ENCODE assay signal across 16 cellular contexts in genomic region chr20:48294942-48295341, GRCh38.
DNase-seq lines count a peak whose midpoint lies in the region; ATAC-seq, FAIRE-seq and TF ChIP-seq lines count a peak whose summit lies in the region.
"Had no signal": no experiment of that assay in that cellular context is flagged by ENCODE, and none has a peak within 500 bp of the region (broad histone marks: within the 10 kb centered on the region; RNA-seq: fewer than 3 reads in every experiment).

No MANE protein-coding gene starts in this region.

- TF ChIP-seq POLR2A in thyroid gland (IDR thresholded peaks at IDR 0.05), result no peak

- H3K4me2 ChIP-seq in astrocyte (ENCODE audit: low read length), result peak overlapping the region; percentile 63
- no peak overlapping the region for H3K4me2 ChIP-seq in mesendoderm (ENCODE audit: low read length)

- no peak overlapping the region for H3K4ac ChIP-seq in mesendoderm (ENCODE audit: low read depth, low read length)

- H3K23ac ChIP-seq in mesendoderm (ENCODE audit: low read length), result no peak overlapping the region

- H2BK15ac ChIP-seq in mesendoderm (replicated peaks; ENCODE audit: low read depth), result no peak overlapping the region

- H3K9me3 Mint-ChIP-seq in astrocyte (ENCODE audit: unreplicated experiment), result peaks cover 3% of the 10 kb centered on the region
- H3K9me3 Mint-ChIP-seq in T-helper 2 cell treated with Interferon-gamma antibody and Interleukin-4, amounts not matched to agents 5 μg/mL and 100 μg/mL, for 36 hours, result no peaks in the 10 kb centered on the region
- H3K9me3 Mint-ChIP-seq: activated CD4-positive, alpha-beta memory T cell treated with anti-CD3 and anti-CD28 coated beads, Interleukin-2, amount 10 ng/mL, durations not matched to agents 7 days and 5 days; activated T-helper 17 cell treated with anti-CD3 and anti-CD28 coated beads, Interleukin-2, amount 50 U/mL, for 72 hours; CD4-positive, alpha-beta T cell; effector memory CD8-positive, alpha-beta T cell had no signal

- no peak overlapping the region for H2AFZ ChIP-seq in astrocyte (ENCODE audit: low read depth, low read length)

- peak overlapping the region; percentile 70 for H3K9ac ChIP-seq in HUES6 (ENCODE audit: low read length)
- peak overlapping the region; percentile 58 for H3K9ac ChIP-seq in astrocyte (ENCODE audit: low read length)
- peak overlapping the region; percentile 39 for H3K9ac ChIP-seq in mesendoderm (ENCODE audit: low read length)

- no peaks in the 10 kb centered on the region for H3K36me3 ChIP-seq in HUES6 (ENCODE audit: control insufficient read depth, insufficient read depth, low read length)
- H3K36me3 ChIP-seq in astrocyte (ENCODE audit: insufficient read depth, low read length), result no peaks in the 10 kb centered on the region
- H3K36me3 ChIP-seq in mesendoderm (ENCODE audit: control insufficient read depth, insufficient read depth, low read length), result no peaks in the 10 kb centered on the region
- H3K36me3 ChIP-seq in thyroid gland, result no peaks in the 10 kb centered on the region

- H3K4me3 Mint-ChIP-seq in astrocyte (ENCODE audit: unreplicated experiment), result no peak overlapping the region
- no peak overlapping the region for H3K4me3 Mint-ChIP-seq in T-helper 2 cell treated with Interferon-gamma antibody and Interleukin-4, amounts not matched to agents 5 μg/mL and 100 μg/mL, for 36 hours
- H3K4me3 Mint-ChIP-seq: activated CD4-positive, alpha-beta memory T cell treated with anti-CD3 and anti-CD28 coated beads, Interleukin-2, amount 10 ng/mL, durations not matched to agents 7 days and 5 days; activated T-helper 17 cell treated with anti-CD3 and anti-CD28 coated beads, Interleukin-2, amount 50 U/mL, for 72 hours; CD4-positive, alpha-beta T cell; effector memory CD8-positive, alpha-beta T cell had no signal

- DNase-seq in astrocyte (ENCODE audit: low read depth), result no peak
- DNase-seq in mesendoderm, result peak; percentile 67
- no peak for DNase-seq in thyroid gland
- no peak for DNase-seq in HT-29 (ENCODE audit: low spot score)
- DNase-seq in AML-193 (lab: John Stamatoyannopoulos, UW), result no peak
- no peak for DNase-seq in T-helper 2 cell treated with Interferon-gamma antibody and Interleukin-4, amounts not matched to agents 5 μg/mL and 100 μg/mL, for 36 hours (ENCODE audit: low spot score)
- DNase-seq: activated CD4-positive, alpha-beta memory T cell treated with anti-CD3 and anti-CD28 coated beads, Interleukin-2, amount 10 ng/mL, durations not matched to agents 7 days and 5 days; CD4-positive, alpha-beta T cell; effector memory CD8-positive, alpha-beta T cell; foreskin melanocyte; mucosa of descending colon; NCI-H2029 treated with DMSO at 0.1 percent for 48 hours had no signal

- H3K4me1 ChIP-seq in HUES6 (ENCODE audit: control insufficient read depth, insufficient read depth, low read length) (peaks cover 54% of the 10 kb centered on the region), astrocyte (ENCODE audit: insufficient read depth, low read length) (peaks cover 39% of the 10 kb centered on the region), mesendoderm (ENCODE audit: control insufficient read depth, low read depth, low read length) (peaks cover 18% of the 10 kb centered on the region), thyroid gland (peaks cover 3 to 21% of the 10 kb centered on the region in 2 donors)

- TF ChIP-seq CTCF in astrocyte (IDR thresholded peaks at IDR 0.05; ENCODE audit: insufficient read depth, low read depth, low read length), result no peak
- no peak for TF ChIP-seq CTCF in thyroid gland (IDR thresholded peaks at IDR 0.05)

- H3K36me3 Mint-ChIP-seq in astrocyte (ENCODE audit: low read depth, unreplicated experiment), result no peaks in the 10 kb centered on the region
- no peaks in the 10 kb centered on the region for H3K36me3 Mint-ChIP-seq in T-helper 2 cell treated with Interferon-gamma antibody and Interleukin-4, amounts not matched to agents 5 μg/mL and 100 μg/mL, for 36 hours (ENCODE audit: low read depth)

- H4K20me1 ChIP-seq in astrocyte (ENCODE audit: insufficient read depth, low read length), result no peaks in the 10 kb centered on the region

- no peak for FAIRE-seq in astrocyte (lab: Jason Lieb, UNC)
- FAIRE-seq: GM12892 had no signal

- no peak for ATAC-seq in GM19328 (IDR thresholded peaks at IDR 0.05; ENCODE audit: unreplicated experiment)
- ATAC-seq: activated T-helper 17 cell treated with anti-CD3 and anti-CD28 coated beads, Interleukin-2, amount 50 U/mL, for 72 hours; effector memory CD8-positive, alpha-beta T cell; mucosa of descending colon had no signal

- H3K27me3 ChIP-seq in HUES6 (ENCODE audit: control insufficient read depth, insufficient read depth, low read length), result no peaks in the 10 kb centered on the region
- peaks cover 6% of the 10 kb centered on the region for H3K27me3 ChIP-seq in astrocyte (ENCODE audit: insufficient read depth, low read length)
- no peaks in the 10 kb centered on the region for H3K27me3 ChIP-seq in mesendoderm (ENCODE audit: insufficient read depth, low read length, poor library complexity)
- no peaks in the 10 kb centered on the region for H3K27me3 ChIP-seq in thyroid gland

- no peak overlapping the region for H4K5ac ChIP-seq in mesendoderm (ENCODE audit: low read length)

- intact Hi-C loops in thyroid gland (cut with DNase I), result no loop called here

- peak overlapping the region; percentile 71 for H3K56ac ChIP-seq in mesendoderm (ENCODE audit: low read length)

- peak overlapping the region; percentile 68 for H2BK120ac ChIP-seq in mesendoderm (ENCODE audit: low read depth, low read length)

- H3K79me1 ChIP-seq in mesendoderm (ENCODE audit: low read length), result no peaks in the 10 kb centered on the region

- H3K27ac Mint-ChIP-seq in astrocyte (ENCODE audit: unreplicated experiment), result peak overlapping the region; percentile 88
- H3K27ac Mint-ChIP-seq in T-helper 2 cell treated with Interferon-gamma antibody and Interleukin-4, amounts not matched to agents 5 μg/mL and 100 μg/mL, for 36 hours, result no peak overlapping the region
- H3K27ac Mint-ChIP-seq: activated CD4-positive, alpha-beta memory T cell treated with anti-CD3 and anti-CD28 coated beads, Interleukin-2, amount 10 ng/mL, durations not matched to agents 7 days and 5 days; activated T-helper 17 cell treated with anti-CD3 and anti-CD28 coated beads, Interleukin-2, amount 50 U/mL, for 72 hours; CD4-positive, alpha-beta T cell; effector memory CD8-positive, alpha-beta T cell had no signal

- no CpG with 5 or more reads among the region's 5 CpGs for WGBS in mesendoderm (ENCODE audit: extremely low coverage, insufficient coverage, low lambda C conversion rate)
- 63 to 66% methylated on average over 5 of the region's 5 CpGs for WGBS in thyroid gland, 2 donors

- H3K27ac ChIP-seq in HUES6 (ENCODE audit: low read depth, low read length) (peak overlapping the region; percentile 93), astrocyte (ENCODE audit: low read depth, low read length) (peak overlapping the region; percentile 85), mesendoderm (ENCODE audit: low read depth, low read length) (peak overlapping the region; percentile 80), thyroid gland (peak overlapping the region; percentile 35 to 59 (median 50))

- H4K8ac ChIP-seq in mesendoderm (ENCODE audit: low read depth, low read length), result no peak overlapping the region

- H3K9me3 ChIP-seq in HUES6 (ENCODE audit: control insufficient read depth, insufficient read depth, low read depth, low read length), result peaks cover 6% of the 10 kb centered on the region; the same call in 1 of the 2 replicates
- H3K9me3 ChIP-seq in astrocyte (ENCODE audit: insufficient read depth, low read depth, low read length), result peaks cover 3% of the 10 kb centered on the region
- H3K9me3 ChIP-seq in thyroid gland, result no peaks in the 10 kb centered on the region
- H3K9me3 ChIP-seq: mucosa of descending colon had no signal

- H2BK5ac ChIP-seq in mesendoderm (ENCODE audit: low read length), result peak overlapping the region; percentile 83

- peak overlapping the region; percentile 60 for H2AK5ac ChIP-seq in mesendoderm (ENCODE audit: low read length)

- H3K4me3 ChIP-seq in HUES6 (ENCODE audit: low read depth, low read length) (no peak overlapping the region), astrocyte (ENCODE audit: insufficient read depth, low read depth, low read length) (no peak overlapping the region), mesendoderm (ENCODE audit: low read length) (no peak overlapping the region), thyroid gland (replicated peaks in 1 of 3) (no peak overlapping the region)
- H3K4me3 ChIP-seq: mucosa of descending colon had no signal

- peaks cover 16% of the 10 kb centered on the region for H3K27me3 Mint-ChIP-seq in astrocyte (ENCODE audit: low read depth, unreplicated experiment)
- peaks cover 2% of the 10 kb centered on the region for H3K27me3 Mint-ChIP-seq in T-helper 2 cell treated with Interferon-gamma antibody and Interleukin-4, amounts not matched to agents 5 μg/mL and 100 μg/mL, for 36 hours (ENCODE audit: low read depth)

- H3K18ac ChIP-seq in mesendoderm (ENCODE audit: low read length), result peak overlapping the region; percentile 33

- no peaks in the 10 kb centered on the region for H3K79me2 ChIP-seq in astrocyte (ENCODE audit: insufficient read depth, low read length)
- no peaks in the 10 kb centered on the region for H3K79me2 ChIP-seq in mesendoderm (ENCODE audit: control insufficient read depth, insufficient read depth, low read length)

- H3K4me1 Mint-ChIP-seq in astrocyte (ENCODE audit: low read depth, unreplicated experiment), result peaks cover 48% of the 10 kb centered on the region
- H3K4me1 Mint-ChIP-seq in T-helper 2 cell treated with Interferon-gamma antibody and Interleukin-4, amounts not matched to agents 5 μg/mL and 100 μg/mL, for 36 hours (ENCODE audit: low read depth), result no peaks in the 10 kb centered on the region
- H3K4me1 Mint-ChIP-seq: activated CD4-positive, alpha-beta memory T cell treated with anti-CD3 and anti-CD28 coated beads, Interleukin-2, amount 10 ng/mL, durations not matched to agents 7 days and 5 days; activated T-helper 17 cell treated with anti-CD3 and anti-CD28 coated beads, Interleukin-2, amount 50 U/mL, for 72 hours had no signal
